Comparison of ENCODE assay signal across 8 cellular contexts in genomic region chr4:54232151-54232688, GRCh38. TPM values are rescaled to one million over a fixed set of nuclear protein-coding genes. Genes with fewer than 3 reads are reported as not detected.
DNase-seq lines count a peak whose midpoint lies in the region; TF ChIP-seq lines count a peak whose summit lies in the region.

No MANE protein-coding gene starts in this region.

- H3K4me1 ChIP-seq in CD8-positive, alpha-beta memory T cell (ENCODE audit: insufficient read depth, low read length): peaks cover 21% of the 10 kb centered on the region

- TF ChIP-seq CTCF in fibroblast of the aortic adventitia (IDR thresholded peaks at IDR 0.05; ENCODE audit: insufficient read depth, low read length) (no peak), osteocyte (IDR thresholded peaks at IDR 0.05) (no peak)

- CTCF ChIA-PET in CD8-positive, alpha-beta memory T cell (lab: Charles Lee): interaction anchor here (1.2 to 3.4 kb wide), 8 partner anchors 10 to 1036 kb away, joined by 4 to 82 read pairs (median 13); no protein-coding TSS in a partner anchor

- peaks cover 60 to 67% of the 10 kb centered on the region in 2 donors for H3K27me3 Mint-ChIP-seq in CD8-positive, alpha-beta memory T cell
- no peaks in the 10 kb centered on the region for H3K27me3 Mint-ChIP-seq in osteocyte (ENCODE audit: unreplicated experiment)

- peaks cover 20 to 37% (median 26%) of the 10 kb centered on the region in 3 donors for H3K4me1 Mint-ChIP-seq in CD8-positive, alpha-beta memory T cell
- H3K4me1 Mint-ChIP-seq in osteocyte (ENCODE audit: unreplicated experiment): peaks cover 42% of the 10 kb centered on the region

- H3K27me3 ChIP-seq in CD8-positive, alpha-beta memory T cell (ENCODE audit: insufficient read depth, low read length, poor library complexity, severe bottlenecking): peaks cover 48% of the 10 kb centered on the region

- H3K4me3 ChIP-seq in CD8-positive, alpha-beta memory T cell (ENCODE audit: low read length): no peak overlapping the region
- peak overlapping the region; percentile 96 for H3K4me3 ChIP-seq in fibroblast of the aortic adventitia (ENCODE audit: low read depth, low read length)

- no peak overlapping the region for H3K27ac Mint-ChIP-seq in CD8-positive, alpha-beta memory T cell
- H3K27ac Mint-ChIP-seq in osteocyte (ENCODE audit: unreplicated experiment): peak overlapping the region; percentile 87

- H3K27ac ChIP-seq in CD8-positive, alpha-beta memory T cell (ENCODE audit: low read depth, low read length): no peak overlapping the region

- POLR2A ChIA-PET in CD8-positive, alpha-beta memory T cell (lab: Charles Lee): no interaction called here

- H3K36me3 ChIP-seq in CD8-positive, alpha-beta memory T cell (ENCODE audit: insufficient read depth, low read length): no peaks in the 10 kb centered on the region

- H3K9me3 Mint-ChIP-seq in CD8-positive, alpha-beta memory T cell: peaks cover 0 to 2% (median 0%) of the 10 kb centered on the region in 5 donors
- H3K9me3 Mint-ChIP-seq in osteocyte (ENCODE audit: unreplicated experiment): no peaks in the 10 kb centered on the region

- no peak for DNase-seq in CD8-positive, alpha-beta memory T cell
- peak; percentile 8 for DNase-seq in RPMI7951 (ENCODE audit: low read depth)
- DNase-seq in fibroblast of the aortic adventitia (ENCODE audit: low read depth): peak; percentile 36
- DNase-seq in osteocyte (ENCODE audit: extremely low spot score, unreplicated experiment): no peak
- DNase-seq in NCI-H524 treated with DMSO at 0.1 percent for 48 hours (lab: John Stamatoyannopoulos, UW): no peak
- DNase-seq in AG08395 (ENCODE audit: low spot score): no peak
- DNase-seq in DMS53 (lab: John Stamatoyannopoulos, UW): no peak
- no peak for DNase-seq in activated effector memory CD4-positive, alpha-beta T cell treated with Interleukin-2 at 50 U/mL for 16 hours

- no peaks in the 10 kb centered on the region for H3K9me3 ChIP-seq in CD8-positive, alpha-beta memory T cell (ENCODE audit: low read length)

- peak overlapping the region; percentile 13 to 88 (median 44) for H3K4me3 Mint-ChIP-seq in CD8-positive, alpha-beta memory T cell
- peak overlapping the region; percentile 84 for H3K4me3 Mint-ChIP-seq in osteocyte (ENCODE audit: unreplicated experiment)

- H3K36me3 Mint-ChIP-seq in CD8-positive, alpha-beta memory T cell: no peaks in the 10 kb centered on the region
- H3K36me3 Mint-ChIP-seq in osteocyte (ENCODE audit: unreplicated experiment): peaks cover 9% of the 10 kb centered on the region

RNA-seq across cellular contexts. Expression of gene PDGFRA, which starts 3.1 kb away (rescaled TPM):
- total RNA-seq in CD8-positive, alpha-beta memory T cell: not detected
- not detected for polyA plus RNA-seq in CD8-positive, alpha-beta memory T cell
- total RNA-seq in RPMI7951 (2014; rRNA removed; shearing (Covaris generic)): 16.9 and 18.0 TPM in 2 replicates
- total RNA-seq in fibroblast of the aortic adventitia (ENCODE audit: low replicate concordance) (707 and 865 TPM in 2 replicates), osteocyte (214 and 232 TPM in 2 replicates)

Comparison
In these comparisons a context has a peak if more than half of its experiments do, and no peak if none do; other contexts are left out.
1. DNase-seq: peak in RPMI7951 (single experiment) and fibroblast of the aortic adventitia (single experiment); none in CD8-positive, alpha-beta memory T cell (0 of 5), osteocyte (single experiment), NCI-H524 treated with DMSO at 0.1 percent for 48 hours (single experiment), AG08395 (single experiment), DMS53 (single experiment) and activated effector memory CD4-positive, alpha-beta T cell treated with Interleukin-2 at 50 U/mL for 16 hours (single experiment).
2. RNA of gene PDGFRA, which starts 3.1 kb away (total RNA-seq): 707 to 865 TPM in fibroblast of the aortic adventitia, 214 to 232 TPM in osteocyte and 16.9 to 18.0 TPM in RPMI7951; not detected in CD8-positive, alpha-beta memory T cell; every median in the first group is over 10 times any median in the second.